Comparison of ENCODE assay signal across 1 cellular context in genomic region chr4:165580379-165580905, GRCh38.
A peak's percentile ranks its signal among the peaks of the same experiment; 100 is the strongest.
TF ChIP-seq lines count a peak whose summit lies in the region.

No MANE protein-coding gene starts in this region.

TF ChIP-seq in HEK293, 187 proteins besides CTCF, POLR2A, EP300 and RAD21 (continued from another document):
- TF ChIP-seq, protein P1, sequence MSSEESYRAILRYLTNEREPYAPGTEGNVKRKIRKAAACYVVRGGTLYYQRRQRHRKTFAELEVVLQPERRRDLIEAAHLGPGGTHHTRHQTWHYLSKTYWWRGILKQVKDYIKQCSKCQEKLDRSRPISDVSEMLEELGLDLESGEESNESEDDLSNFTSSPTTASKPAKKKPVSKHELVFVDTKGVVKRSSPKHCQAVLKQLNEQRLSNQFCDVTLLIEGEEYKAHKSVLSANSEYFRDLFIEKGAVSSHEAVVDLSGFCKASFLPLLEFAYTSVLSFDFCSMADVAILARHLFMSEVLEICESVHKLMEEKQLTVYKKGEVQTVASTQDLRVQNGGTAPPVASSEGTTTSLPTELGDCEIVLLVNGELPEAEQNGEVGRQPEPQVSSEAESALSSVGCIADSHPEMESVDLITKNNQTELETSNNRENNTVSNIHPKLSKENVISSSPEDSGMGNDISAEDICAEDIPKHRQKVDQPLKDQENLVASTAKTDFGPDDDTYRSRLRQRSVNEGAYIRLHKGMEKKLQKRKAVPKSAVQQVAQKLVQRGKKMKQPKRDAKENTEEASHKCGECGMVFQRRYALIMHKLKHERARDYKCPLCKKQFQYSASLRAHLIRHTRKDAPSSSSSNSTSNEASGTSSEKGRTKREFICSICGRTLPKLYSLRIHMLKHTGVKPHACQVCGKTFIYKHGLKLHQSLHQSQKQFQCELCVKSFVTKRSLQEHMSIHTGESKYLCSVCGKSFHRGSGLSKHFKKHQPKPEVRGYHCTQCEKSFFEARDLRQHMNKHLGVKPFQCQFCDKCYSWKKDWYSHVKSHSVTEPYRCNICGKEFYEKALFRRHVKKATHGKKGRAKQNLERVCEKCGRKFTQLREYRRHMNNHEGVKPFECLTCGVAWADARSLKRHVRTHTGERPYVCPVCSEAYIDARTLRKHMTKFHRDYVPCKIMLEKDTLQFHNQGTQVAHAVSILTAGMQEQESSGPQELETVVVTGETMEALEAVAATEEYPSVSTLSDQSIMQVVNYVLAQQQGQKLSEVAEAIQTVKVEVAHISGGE (tag by site-specific recombination; conservative IDR thresholded peaks at IDR 0.05; ENCODE audit: low read depth), result no peak
- TF ChIP-seq ZNF354C (tag by site-specific recombination; IDR thresholded peaks at IDR 0.05; ENCODE audit: borderline replicate concordance, low read depth) (no peak), ZNF701 (tag by site-specific recombination; IDR thresholded peaks at IDR 0.05) (no peak), ZNF19 (tag by site-specific recombination; IDR thresholded peaks at IDR 0.05; ENCODE audit: low read depth) (no peak), ZNF138 (tag by site-specific recombination; IDR thresholded peaks at IDR 0.05; ENCODE audit: borderline replicate concordance) (no peak), ZSCAN16 (tag by site-specific recombination; IDR thresholded peaks at IDR 0.05) (no peak), GLIS2 (tag by site-specific recombination; IDR thresholded peaks at IDR 0.05) (no peak), ZNF121 (tag by site-specific recombination; IDR thresholded peaks at IDR 0.05) (no peak), ZNF629 (tag by site-specific recombination; IDR thresholded peaks at IDR 0.05) (0 out of 2 replicates have a peak, but pooled peaks have one; percentile 22), TRIM28 (IDR thresholded peaks at IDR 0.05; ENCODE audit: borderline replicate concordance, low read length) (peak; percentile 80; the same call in 1 of the 2 replicates), ZNF26 (tag by site-specific recombination; IDR thresholded peaks at IDR 0.05) (no peak), ZNF777 (tag by site-specific recombination; IDR thresholded peaks at IDR 0.05; ENCODE audit: borderline replicate concordance) (no peak), ZNF239 (tag by site-specific recombination; IDR thresholded peaks at IDR 0.05) (no peak), GFI1B (tag by site-specific recombination; IDR thresholded peaks at IDR 0.05) (no peak), YY1 (tag by site-specific recombination; IDR thresholded peaks at IDR 0.05) (no peak), ZFP3 (tag by site-specific recombination; IDR thresholded peaks at IDR 0.05; ENCODE audit: low read depth) (no peak), ZNF660 (tag by site-specific recombination; IDR thresholded peaks at IDR 0.05) (0 out of 2 replicates have a peak, but pooled peaks have one; percentile 10), SALL2 (tag by site-specific recombination; IDR thresholded peaks at IDR 0.05; ENCODE audit: borderline replicate concordance) (no peak), ZNF48 (tag by site-specific recombination; IDR thresholded peaks at IDR 0.05) (no peak), HIC1 (tag by site-specific recombination; IDR thresholded peaks at IDR 0.05) (peak; percentile 89), ZNF335 (tag by site-specific recombination; conservative IDR thresholded peaks at IDR 0.05) (peak; percentile 87), ZNF202 (tag by site-specific recombination; IDR thresholded peaks at IDR 0.05; ENCODE audit: borderline replicate concordance) (no peak), ZBTB7A (tag by site-specific recombination; IDR thresholded peaks at IDR 0.05; ENCODE audit: low read depth) (no peak), ZNF518A (tag by site-specific recombination; conservative IDR thresholded peaks at IDR 0.05; ENCODE audit: low read depth) (no peak), ZNF274 (IDR thresholded peaks at IDR 0.05; ENCODE audit: low read length) (no peak), ZNF274 (tag by site-specific recombination; IDR thresholded peaks at IDR 0.05; ENCODE audit: borderline replicate concordance) (no peak), HOXD13 (CRISPR knock-in tag; IDR thresholded peaks at IDR 0.05; ENCODE audit: borderline replicate concordance) (0 out of 2 replicates have a peak, but pooled peaks have one; percentile 76), WT1 (tag by site-specific recombination; IDR thresholded peaks at IDR 0.05) (no peak), ZNF610 (tag by site-specific recombination; IDR thresholded peaks at IDR 0.05; ENCODE audit: borderline replicate concordance) (no peak), ZNF596 (tag by site-specific recombination; IDR thresholded peaks at IDR 0.05) (no peak), ZNF423 (tag by site-specific recombination; IDR thresholded peaks at IDR 0.05) (no peak), FEZF1 (tag by site-specific recombination; IDR thresholded peaks at IDR 0.05) (peak; percentile 4; the same call in 1 of the 2 replicates)
- TF ChIP-seq, protein P2, sequence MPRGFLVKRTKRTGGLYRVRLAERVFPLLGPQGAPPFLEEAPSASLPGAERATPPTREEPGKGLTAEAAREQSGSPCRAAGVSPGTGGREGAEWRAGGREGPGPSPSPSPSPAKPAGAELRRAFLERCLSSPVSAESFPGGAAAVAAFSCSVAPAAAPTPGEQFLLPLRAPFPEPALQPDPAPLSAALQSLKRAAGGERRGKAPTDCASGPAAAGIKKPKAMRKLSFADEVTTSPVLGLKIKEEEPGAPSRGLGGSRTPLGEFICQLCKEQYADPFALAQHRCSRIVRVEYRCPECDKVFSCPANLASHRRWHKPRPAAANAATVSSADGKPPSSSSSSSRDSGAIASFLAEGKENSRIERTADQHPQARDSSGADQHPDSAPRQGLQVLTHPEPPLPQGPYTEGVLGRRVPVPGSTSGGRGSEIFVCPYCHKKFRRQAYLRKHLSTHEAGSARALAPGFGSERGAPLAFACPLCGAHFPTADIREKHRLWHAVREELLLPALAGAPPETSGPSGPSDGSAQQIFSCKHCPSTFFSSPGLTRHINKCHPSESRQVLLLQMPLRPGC (tag by site-specific recombination; IDR thresholded peaks at IDR 0.05), result no peak
- TF ChIP-seq, protein P3, sequence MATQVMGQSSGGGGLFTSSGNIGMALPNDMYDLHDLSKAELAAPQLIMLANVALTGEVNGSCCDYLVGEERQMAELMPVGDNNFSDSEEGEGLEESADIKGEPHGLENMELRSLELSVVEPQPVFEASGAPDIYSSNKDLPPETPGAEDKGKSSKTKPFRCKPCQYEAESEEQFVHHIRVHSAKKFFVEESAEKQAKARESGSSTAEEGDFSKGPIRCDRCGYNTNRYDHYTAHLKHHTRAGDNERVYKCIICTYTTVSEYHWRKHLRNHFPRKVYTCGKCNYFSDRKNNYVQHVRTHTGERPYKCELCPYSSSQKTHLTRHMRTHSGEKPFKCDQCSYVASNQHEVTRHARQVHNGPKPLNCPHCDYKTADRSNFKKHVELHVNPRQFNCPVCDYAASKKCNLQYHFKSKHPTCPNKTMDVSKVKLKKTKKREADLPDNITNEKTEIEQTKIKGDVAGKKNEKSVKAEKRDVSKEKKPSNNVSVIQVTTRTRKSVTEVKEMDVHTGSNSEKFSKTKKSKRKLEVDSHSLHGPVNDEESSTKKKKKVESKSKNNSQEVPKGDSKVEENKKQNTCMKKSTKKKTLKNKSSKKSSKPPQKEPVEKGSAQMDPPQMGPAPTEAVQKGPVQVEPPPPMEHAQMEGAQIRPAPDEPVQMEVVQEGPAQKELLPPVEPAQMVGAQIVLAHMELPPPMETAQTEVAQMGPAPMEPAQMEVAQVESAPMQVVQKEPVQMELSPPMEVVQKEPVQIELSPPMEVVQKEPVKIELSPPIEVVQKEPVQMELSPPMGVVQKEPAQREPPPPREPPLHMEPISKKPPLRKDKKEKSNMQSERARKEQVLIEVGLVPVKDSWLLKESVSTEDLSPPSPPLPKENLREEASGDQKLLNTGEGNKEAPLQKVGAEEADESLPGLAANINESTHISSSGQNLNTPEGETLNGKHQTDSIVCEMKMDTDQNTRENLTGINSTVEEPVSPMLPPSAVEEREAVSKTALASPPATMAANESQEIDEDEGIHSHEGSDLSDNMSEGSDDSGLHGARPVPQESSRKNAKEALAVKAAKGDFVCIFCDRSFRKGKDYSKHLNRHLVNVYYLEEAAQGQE (tag by site-specific recombination; IDR thresholded peaks at IDR 0.05), result no peak
